15 cellular contexts compared by ENCODE assay signal in genomic region chr5:83547156-83547555, GRCh38.
"Had no signal": no experiment of that assay in that cellular context is flagged by ENCODE, and none has a peak within 500 bp of the region (broad histone marks: within the 10 kb centered on the region; RNA-seq: fewer than 3 reads in every experiment).

No MANE protein-coding gene starts in this region.

- H3K27me3 ChIP-seq: esophagus squamous epithelium, foreskin keratinocyte, upper lobe of right lung had no signal

- H3K27ac ChIP-seq: esophagus squamous epithelium, foreskin keratinocyte, thoracic aorta, upper lobe of right lung had no signal

- DNase-seq: activated CD4-positive, CD25-positive, alpha-beta regulatory T cell; activated naive CD4-positive, alpha-beta T cell treated with anti-CD3 and anti-CD28 coated beads for 36 hours; activated T-cell treated with anti-CD3 and anti-CD28 coated beads for 4 hours; cortex of kidney; effector CD8-positive, alpha-beta T cell; esophagus squamous epithelium; foreskin keratinocyte; glutamatergic neuron; hypothalamus; left ventricle myocardium superior; upper lobe of right lung had no signal

- ATAC-seq: activated T-helper 17 cell treated with anti-CD3 and anti-CD28 coated beads, Interleukin-2, amount 50 U/mL, for 72 hours; foreskin keratinocyte; left ventricle myocardium superior; natural killer cell treated with Interleukin-12 subunit alpha and Interleukin-12 subunit beta and Interleukin-15 and Interleukin-18, amount 100 ng/mL, for 72 hours; stimulated activated effector memory CD8-positive, alpha-beta T cell treated with anti-CD3 and anti-CD28 coated beads, Interleukin-12 subunit alpha, Interleukin-12 subunit beta, amount 100 ng/mL, for 72 hours; upper lobe of right lung had no signal

- H3K4me1 ChIP-seq: esophagus squamous epithelium, foreskin keratinocyte, upper lobe of right lung had no signal

- H3K4me3 ChIP-seq: esophagus squamous epithelium, thoracic aorta, upper lobe of right lung had no signal

- H3K36me3 ChIP-seq: esophagus squamous epithelium, thoracic aorta, upper lobe of right lung had no signal

- H3K9me3 ChIP-seq: esophagus squamous epithelium, thoracic aorta, upper lobe of right lung had no signal
